Comparison of ENCODE assay signal across 22 cellular contexts in the genomic region with DNA sequence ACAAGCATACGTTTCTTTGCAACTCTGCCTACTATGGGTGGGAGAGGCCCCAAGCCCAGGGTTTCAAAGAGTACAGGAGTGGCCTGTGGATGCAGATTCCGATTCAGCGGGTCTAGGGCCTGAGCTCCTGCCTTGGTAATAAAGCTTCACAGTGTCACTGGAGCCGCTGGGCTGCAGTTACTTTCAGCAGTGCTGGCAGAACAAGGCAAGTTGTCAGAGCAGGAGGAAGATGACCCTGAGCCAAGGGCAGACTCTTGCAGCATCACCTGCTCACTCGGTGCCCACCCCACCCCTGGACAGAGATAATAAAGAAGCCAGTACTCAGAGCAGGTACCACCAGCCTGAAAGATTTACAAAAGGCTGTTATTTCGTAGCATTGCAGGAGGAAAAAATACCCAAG.
"Had no signal": no experiment of that assay in that cellular context is flagged by ENCODE, and none has a peak within 500 bp of the region (broad histone marks: within the 10 kb centered on the region; RNA-seq: fewer than 3 reads in every experiment).

No MANE protein-coding gene starts in this region.

- H3K27ac Mint-ChIP-seq: natural killer cell had no signal

- H3K79me2 ChIP-seq: parathyroid adenoma had no signal

- H3K27ac ChIP-seq: colonic mucosa, esophagus squamous epithelium, gastroesophageal sphincter, parathyroid adenoma, psoas muscle, right lobe of liver, stomach, thoracic aorta had no signal

- H3K36me3 ChIP-seq: colonic mucosa had no signal

- DNase-seq: colonic mucosa; dermis blood vessel endothelial cell; esophagus squamous epithelium; foreskin fibroblast; glutamatergic neuron; islet precursor cell; natural killer cell; nucleus accumbens; psoas muscle; retina; right lobe of liver; stimulated activated CD4-positive, alpha-beta T cell treated with anti-CD3 and anti-CD28 coated beads, Interleukin-2, amount 100 ng/mL, for 24 hours; stimulated activated CD4-positive, alpha-beta T cell treated with anti-CD3 and anti-CD28 coated beads, Interleukin-4, amount 100 ng/mL, for 4 hours; stimulated activated naive CD4-positive, alpha-beta T cell; stomach; substantia nigra; trophoblast cell had no signal

- H3K36me3 Mint-ChIP-seq: natural killer cell had no signal

- ATAC-seq: gastroesophageal sphincter, left lobe of liver, natural killer cell, psoas muscle, right lobe of liver had no signal

- H3K9me3 ChIP-seq: colonic mucosa, esophagus squamous epithelium, gastroesophageal sphincter, psoas muscle, right lobe of liver, stomach, thoracic aorta had no signal

- H3K4me3 ChIP-seq: colonic mucosa, esophagus squamous epithelium, gastroesophageal sphincter, psoas muscle, right lobe of liver, stomach, thoracic aorta had no signal

- H3K9ac ChIP-seq: parathyroid adenoma had no signal

- H3K4me3 Mint-ChIP-seq: natural killer cell, neural crest cell had no signal

- H3K27me3 ChIP-seq: colonic mucosa, esophagus squamous epithelium, gastroesophageal sphincter, right lobe of liver, stomach had no signal

- H3K9me3 Mint-ChIP-seq: natural killer cell, neural crest cell had no signal

- H2AFZ ChIP-seq: parathyroid adenoma had no signal

- H3K4me1 ChIP-seq: colonic mucosa, parathyroid adenoma had no signal

- H3K4me1 Mint-ChIP-seq: natural killer cell had no signal
